ENCODE assay signal across 36 cellular contexts in the genomic region with DNA sequence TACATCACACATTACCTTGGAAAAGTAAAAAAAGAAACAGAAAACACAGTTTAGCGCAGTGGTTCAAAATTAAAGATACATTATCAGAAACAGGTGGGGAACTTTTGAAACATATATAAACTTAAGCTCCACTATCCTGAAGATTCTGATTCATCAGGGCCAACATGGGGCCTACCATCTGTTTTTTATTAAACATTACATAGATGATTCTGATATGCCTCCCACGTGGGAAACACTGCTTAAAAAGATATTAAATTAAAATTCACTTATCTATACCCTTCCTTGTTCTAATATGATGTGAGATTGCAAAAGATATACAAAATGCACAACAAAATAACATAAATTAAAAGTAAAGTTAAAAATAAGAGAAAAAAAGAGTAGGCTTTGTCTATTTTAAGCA.
DNase-seq lines count a peak whose midpoint lies in the region; ATAC-seq and TF ChIP-seq lines count a peak whose summit lies in the region.
"Had no signal": no experiment of that assay in that cellular context is flagged by ENCODE, and none has a peak within 500 bp of the region (broad histone marks: within the 10 kb centered on the region; RNA-seq: fewer than 3 reads in every experiment).

No MANE protein-coding gene starts in this region.

- DNase-seq in AG09319 (ENCODE audit: extremely low read depth, low read depth) (peak; percentile 54), HFFc6 (peak; percentile 53), astrocyte of the spinal cord (ENCODE audit: low read depth, low spot score) (peak; percentile 72), fibroblast of the conjunctiva (ENCODE audit: low read depth) (peak; percentile 61), GDM1 (lab: John Stamatoyannopoulos, UW) (no peak), H4 (ENCODE audit: low spot score) (no peak), mucosa of descending colon (no peak)
- DNase-seq in effector CD8-positive, alpha-beta T cell (lab: John Stamatoyannopoulos, UW): no peak
- DNase-seq: activated CD4-positive, alpha-beta T cell treated with anti-CD3 and anti-CD28 coated beads, Interleukin-2, amount 10 ng/mL, durations not matched to agents 7 days and 5 days; activated effector memory CD4-positive, alpha-beta T cell treated with Interleukin-2 at 50 U/mL for 16 hours; activated T-cell treated with anti-CD3 and anti-CD28 coated beads, Interleukin-2, amount 50 U/mL, for 1 hour; central memory CD4-positive, alpha-beta T cell; DMS153; GF-D8; glutamatergic neuron; GOT3; Karpas-422; NCI-H1436 treated with DMSO at 0.1 percent for 48 hours; NCI-H2081 treated with DMSO at 0.1 percent for 48 hours; NCI-H2227 treated with DMSO at 0.1 percent for 48 hours; NCI-H69; SHP77; stimulated activated CD4-positive, alpha-beta T cell treated with anti-CD3 and anti-CD28 coated beads, Interleukin-4, amount 100 ng/mL, for 24 hours; SW 1271; T-helper 9 cell; WERI-Rb-1 had no signal

- intact Hi-C loops in mucosa of descending colon (cut with DNase I, micrococcal nuclease): no loop called here

- no peaks in the 10 kb centered on the region for H3K27me3 Mint-ChIP-seq in HFFc6 (ENCODE audit: insufficient read depth)
- H3K27me3 Mint-ChIP-seq: activated CD4-positive, alpha-beta T cell treated with anti-CD3 and anti-CD28 coated beads, Interleukin-2, amount 10 ng/mL, durations not matched to agents 7 days and 5 days; activated naive CD8-positive, alpha-beta T cell had no signal

- H3K9me3 ChIP-seq in mucosa of descending colon: no peaks in the 10 kb centered on the region
- H3K9me3 ChIP-seq: A549, ascending aorta, esophagus muscularis mucosa, tibial nerve had no signal

- peaks cover 37% of the 10 kb centered on the region for H3K36me3 Mint-ChIP-seq in HFFc6 (ENCODE audit: low read depth)

- no peak overlapping the region for H3K4me3 Mint-ChIP-seq in HFFc6
- H3K4me3 Mint-ChIP-seq: activated CD4-positive, alpha-beta T cell treated with anti-CD3 and anti-CD28 coated beads, Interleukin-2, amount 10 ng/mL, durations not matched to agents 7 days and 5 days; activated naive CD8-positive, alpha-beta T cell; nephron had no signal

- H3K4me3 ChIP-seq in astrocyte of the spinal cord (ENCODE audit: low read depth, low read length) (no peak overlapping the region), mucosa of descending colon (no peak overlapping the region)
- H3K4me3 ChIP-seq: A549; ascending aorta; BLaER1 treated with 17β-estradiol and CSF1 and Interleukin-3, amounts not matched to agents 10 nM and 100 nM; esophagus muscularis mucosa; tibial nerve had no signal

- H3K4me1 Mint-ChIP-seq in HFFc6 (ENCODE audit: low read depth): peaks cover 63% of the 10 kb centered on the region
- H3K4me1 Mint-ChIP-seq: activated CD4-positive, alpha-beta T cell treated with anti-CD3 and anti-CD28 coated beads, Interleukin-2, amount 10 ng/mL, durations not matched to agents 7 days and 5 days had no signal

- no peak for TF ChIP-seq CTCF in AG09319 (IDR thresholded peaks at IDR 0.05; ENCODE audit: low read depth, low read length)
- TF ChIP-seq CTCF in HFFc6 (IDR thresholded peaks at IDR 0.05): no peak
- no peak for TF ChIP-seq CTCF in astrocyte of the spinal cord (IDR thresholded peaks at IDR 0.05; ENCODE audit: low read depth, low read length)
- TF ChIP-seq CTCF in mucosa of descending colon (IDR thresholded peaks at IDR 0.05): no peak

- no peaks in the 10 kb centered on the region for H3K36me3 ChIP-seq in mucosa of descending colon (ENCODE audit: low read depth)
- H3K36me3 ChIP-seq: WERI-Rb-1 had no signal

- no peaks in the 10 kb centered on the region for H3K9me3 Mint-ChIP-seq in HFFc6
- H3K9me3 Mint-ChIP-seq: activated CD4-positive, alpha-beta T cell treated with anti-CD3 and anti-CD28 coated beads, Interleukin-2, amount 10 ng/mL, durations not matched to agents 7 days and 5 days; nephron had no signal

- in situ Hi-C loops in astrocyte of the spinal cord (cut with HindIII; ENCODE audit: low sequenced_read_pairs): no loop called here

- H3K4me1 ChIP-seq in mucosa of descending colon (ENCODE audit: low read depth): no peaks in the 10 kb centered on the region
- H3K4me1 ChIP-seq: esophagus muscularis mucosa, tibial nerve had no signal

- no peak for ATAC-seq in mucosa of descending colon
- ATAC-seq: A549, HepG2, left lobe of liver, Panc1 had no signal

- H3K27ac Mint-ChIP-seq in HFFc6: peak overlapping the region; percentile 24; the same call in 1 of the 2 replicates
- H3K27ac Mint-ChIP-seq: activated CD4-positive, alpha-beta T cell treated with anti-CD3 and anti-CD28 coated beads, Interleukin-2, amount 10 ng/mL, durations not matched to agents 7 days and 5 days; activated naive CD8-positive, alpha-beta T cell had no signal

Comparison
In these comparisons a context has a peak if more than half of its experiments do, and no peak if none do; other contexts are left out.
1. DNase-seq: peak in AG09319 (single experiment), HFFc6 (single experiment), astrocyte of the spinal cord (single experiment) and fibroblast of the conjunctiva (single experiment); none in effector CD8-positive, alpha-beta T cell (single experiment), GDM1 (single experiment), H4 (single experiment) and mucosa of descending colon (0 of 3).